Comparison of ENCODE assay signal across 1 cellular context in the genomic region with DNA sequence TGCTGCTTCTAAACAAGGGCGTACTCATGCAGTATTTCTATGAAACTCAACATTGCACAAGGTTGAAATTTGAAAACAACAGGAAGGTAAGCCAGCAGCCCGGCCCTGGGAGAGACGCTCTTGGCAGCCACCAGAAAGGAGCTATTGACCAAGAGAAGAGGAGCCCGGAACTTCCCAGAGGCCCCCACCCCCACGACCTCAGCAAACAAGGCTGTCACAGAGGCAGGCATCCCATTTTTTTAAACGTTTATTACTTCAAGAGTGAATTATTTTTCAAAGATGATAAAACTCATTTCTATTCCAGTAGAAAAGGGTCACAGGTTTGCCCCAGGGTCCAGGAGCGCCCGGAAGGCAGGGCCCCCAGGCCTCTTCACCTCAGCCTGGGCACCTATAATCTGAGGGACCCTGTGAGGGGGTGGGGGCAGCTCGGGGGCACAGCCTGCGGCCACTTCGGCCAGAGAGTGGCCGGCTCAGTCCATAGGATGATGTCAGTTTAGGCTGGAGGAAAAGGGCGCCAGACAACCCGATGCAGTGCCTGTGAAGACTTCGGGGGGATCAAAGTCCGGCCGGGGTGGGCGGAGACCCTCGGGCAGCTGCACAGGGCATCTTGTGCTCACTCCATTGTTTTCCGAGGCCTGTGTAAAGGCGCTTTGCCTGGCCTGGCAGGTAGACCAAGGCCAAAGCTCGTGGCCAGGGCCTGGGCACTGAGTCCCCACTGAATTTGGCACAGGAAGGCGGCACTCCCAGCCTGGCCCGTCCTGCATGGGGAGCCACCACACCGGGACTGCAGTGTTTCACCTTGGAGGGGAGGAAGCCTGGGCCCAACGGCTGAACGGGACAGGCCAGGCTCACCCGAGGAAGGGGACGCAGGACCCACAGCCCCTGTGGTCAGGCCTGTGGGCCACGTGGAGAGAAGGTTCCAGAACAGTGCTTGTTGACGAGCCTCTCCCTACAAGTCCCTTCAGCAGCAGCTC.
A peak's percentile ranks its signal among the peaks of the same experiment; 100 is the strongest.
TF ChIP-seq lines count a peak whose summit lies in the region.

No MANE protein-coding gene starts in this region.

TF ChIP-seq in HepG2, 621 proteins besides CTCF, POLR2A, EP300 and RAD21 (continued from another document and continues in another):
- TF ChIP-seq HNRNPL (IDR thresholded peaks at IDR 0.05; ENCODE audit: low read depth, low read length), result peak; percentile 98
- no peak for TF ChIP-seq ZNF564 (CRISPR knock-in tag; IDR thresholded peaks at IDR 0.05)
- TF ChIP-seq NRL (CRISPR knock-in tag; IDR thresholded peaks at IDR 0.05; ENCODE audit: borderline replicate concordance), result peak; percentile 82; the same call in 1 of the 2 replicates
- TF ChIP-seq ATAD3A (CRISPR knock-in tag; IDR thresholded peaks at IDR 0.05), result no peak
- TF ChIP-seq, protein P1, sequence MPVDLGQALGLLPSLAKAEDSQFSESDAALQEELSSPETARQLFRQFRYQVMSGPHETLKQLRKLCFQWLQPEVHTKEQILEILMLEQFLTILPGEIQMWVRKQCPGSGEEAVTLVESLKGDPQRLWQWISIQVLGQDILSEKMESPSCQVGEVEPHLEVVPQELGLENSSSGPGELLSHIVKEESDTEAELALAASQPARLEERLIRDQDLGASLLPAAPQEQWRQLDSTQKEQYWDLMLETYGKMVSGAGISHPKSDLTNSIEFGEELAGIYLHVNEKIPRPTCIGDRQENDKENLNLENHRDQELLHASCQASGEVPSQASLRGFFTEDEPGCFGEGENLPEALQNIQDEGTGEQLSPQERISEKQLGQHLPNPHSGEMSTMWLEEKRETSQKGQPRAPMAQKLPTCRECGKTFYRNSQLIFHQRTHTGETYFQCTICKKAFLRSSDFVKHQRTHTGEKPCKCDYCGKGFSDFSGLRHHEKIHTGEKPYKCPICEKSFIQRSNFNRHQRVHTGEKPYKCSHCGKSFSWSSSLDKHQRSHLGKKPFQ (CRISPR knock-in tag; IDR thresholded peaks at IDR 0.05; ENCODE audit: insufficient replicate concordance), result no peak
- TF ChIP-seq ZNF264 (CRISPR knock-in tag; IDR thresholded peaks at IDR 0.05), result no peak
- TF ChIP-seq SRSF4 (IDR thresholded peaks at IDR 0.05; ENCODE audit: low read depth, low read length, poor library complexity, severe bottlenecking), result no peak
- TF ChIP-seq, protein P2, sequence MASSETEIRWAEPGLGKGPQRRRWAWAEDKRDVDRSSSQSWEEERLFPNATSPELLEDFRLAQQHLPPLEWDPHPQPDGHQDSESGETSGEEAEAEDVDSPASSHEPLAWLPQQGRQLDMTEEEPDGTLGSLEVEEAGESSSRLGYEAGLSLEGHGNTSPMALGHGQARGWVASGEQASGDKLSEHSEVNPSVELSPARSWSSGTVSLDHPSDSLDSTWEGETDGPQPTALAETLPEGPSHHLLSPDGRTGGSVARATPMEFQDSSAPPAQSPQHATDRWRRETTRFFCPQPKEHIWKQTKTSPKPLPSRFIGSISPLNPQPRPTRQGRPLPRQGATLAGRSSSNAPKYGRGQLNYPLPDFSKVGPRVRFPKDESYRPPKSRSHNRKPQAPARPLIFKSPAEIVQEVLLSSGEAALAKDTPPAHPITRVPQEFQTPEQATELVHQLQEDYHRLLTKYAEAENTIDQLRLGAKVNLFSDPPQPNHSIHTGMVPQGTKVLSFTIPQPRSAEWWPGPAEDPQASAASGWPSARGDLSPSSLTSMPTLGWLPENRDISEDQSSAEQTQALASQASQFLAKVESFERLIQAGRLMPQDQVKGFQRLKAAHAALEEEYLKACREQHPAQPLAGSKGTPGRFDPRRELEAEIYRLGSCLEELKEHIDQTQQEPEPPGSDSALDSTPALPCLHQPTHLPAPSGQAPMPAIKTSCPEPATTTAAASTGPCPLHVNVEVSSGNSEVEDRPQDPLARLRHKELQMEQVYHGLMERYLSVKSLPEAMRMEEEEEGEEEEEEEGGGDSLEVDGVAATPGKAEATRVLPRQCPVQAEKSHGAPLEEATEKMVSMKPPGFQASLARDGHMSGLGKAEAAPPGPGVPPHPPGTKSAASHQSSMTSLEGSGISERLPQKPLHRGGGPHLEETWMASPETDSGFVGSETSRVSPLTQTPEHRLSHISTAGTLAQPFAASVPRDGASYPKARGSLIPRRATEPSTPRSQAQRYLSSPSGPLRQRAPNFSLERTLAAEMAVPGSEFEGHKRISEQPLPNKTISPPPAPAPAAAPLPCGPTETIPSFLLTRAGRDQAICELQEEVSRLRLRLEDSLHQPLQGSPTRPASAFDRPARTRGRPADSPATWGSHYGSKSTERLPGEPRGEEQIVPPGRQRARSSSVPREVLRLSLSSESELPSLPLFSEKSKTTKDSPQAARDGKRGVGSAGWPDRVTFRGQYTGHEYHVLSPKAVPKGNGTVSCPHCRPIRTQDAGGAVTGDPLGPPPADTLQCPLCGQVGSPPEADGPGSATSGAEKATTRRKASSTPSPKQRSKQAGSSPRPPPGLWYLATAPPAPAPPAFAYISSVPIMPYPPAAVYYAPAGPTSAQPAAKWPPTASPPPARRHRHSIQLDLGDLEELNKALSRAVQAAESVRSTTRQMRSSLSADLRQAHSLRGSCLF (CRISPR knock-in tag; IDR thresholded peaks at IDR 0.05; ENCODE audit: borderline replicate concordance), result no peak
- no peak for TF ChIP-seq ZNF282 (IDR thresholded peaks at IDR 0.05; ENCODE audit: partially characterized antibody)
- TF ChIP-seq ZNF879 (CRISPR knock-in tag; IDR thresholded peaks at IDR 0.05), result no peak
- TF ChIP-seq TGIF2 (CRISPR knock-in tag; IDR thresholded peaks at IDR 0.05), result 0 out of 2 replicates have a peak, but pooled peaks have one; percentile 31
- TF ChIP-seq CBFB (CRISPR knock-in tag; IDR thresholded peaks at IDR 0.05), result no peak
- TF ChIP-seq ZFP82 (CRISPR knock-in tag; IDR thresholded peaks at IDR 0.05; ENCODE audit: borderline replicate concordance), result peak; percentile 75; the same call in 1 of the 2 replicates
- TF ChIP-seq, protein P3, sequence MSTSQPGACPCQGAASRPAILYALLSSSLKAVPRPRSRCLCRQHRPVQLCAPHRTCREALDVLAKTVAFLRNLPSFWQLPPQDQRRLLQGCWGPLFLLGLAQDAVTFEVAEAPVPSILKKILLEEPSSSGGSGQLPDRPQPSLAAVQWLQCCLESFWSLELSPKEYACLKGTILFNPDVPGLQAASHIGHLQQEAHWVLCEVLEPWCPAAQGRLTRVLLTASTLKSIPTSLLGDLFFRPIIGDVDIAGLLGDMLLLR (CRISPR knock-in tag; IDR thresholded peaks at IDR 0.05), result no peak
- no peak for TF ChIP-seq WIZ (CRISPR knock-in tag; IDR thresholded peaks at IDR 0.05)
- no peak for TF ChIP-seq ADNP (CRISPR knock-in tag; IDR thresholded peaks at IDR 0.05)
- no peak; the same call in 1 of the 2 replicates for TF ChIP-seq ZNF776 (CRISPR knock-in tag; IDR thresholded peaks at IDR 0.05)
- no peak for TF ChIP-seq ZNF251 (CRISPR knock-in tag; IDR thresholded peaks at IDR 0.05)
- no peak for TF ChIP-seq ZNF737 (CRISPR knock-in tag; IDR thresholded peaks at IDR 0.05; ENCODE audit: borderline replicate concordance)
- no peak for TF ChIP-seq GTF2F1 (IDR thresholded peaks at IDR 0.05; ENCODE audit: low read length)
- TF ChIP-seq GATA4 (IDR thresholded peaks at IDR 0.05; ENCODE audit: borderline replicate concordance, low read depth), result 0 out of 2 replicates have a peak, but pooled peaks have one; percentile 24
- no peak for TF ChIP-seq ZNF550 (CRISPR knock-in tag; IDR thresholded peaks at IDR 0.05; ENCODE audit: borderline replicate concordance)
- TF ChIP-seq ONECUT2 (CRISPR knock-in tag; IDR thresholded peaks at IDR 0.05), result no peak
- TF ChIP-seq NFATC3 (CRISPR knock-in tag; IDR thresholded peaks at IDR 0.05), result no peak
- TF ChIP-seq ZSCAN22 (CRISPR knock-in tag; IDR thresholded peaks at IDR 0.05), result no peak
- TF ChIP-seq MAFG (CRISPR knock-in tag; IDR thresholded peaks at IDR 0.05), result no peak
- TF ChIP-seq JDP2 (CRISPR knock-in tag; IDR thresholded peaks at IDR 0.05; ENCODE audit: borderline replicate concordance), result no peak
- peak; percentile 63; the same call in 1 of the 2 replicates for TF ChIP-seq SRY (CRISPR knock-in tag; IDR thresholded peaks at IDR 0.05)
- no peak; the same call in 1 of the 2 replicates for TF ChIP-seq SMAD3 (CRISPR knock-in tag; IDR thresholded peaks at IDR 0.05)
- TF ChIP-seq ZBTB21 (CRISPR knock-in tag; IDR thresholded peaks at IDR 0.05), result no peak
- TF ChIP-seq ZMYM2 (CRISPR knock-in tag; IDR thresholded peaks at IDR 0.05), result no peak; the same call in 1 of the 2 replicates
- TF ChIP-seq, protein P4, sequence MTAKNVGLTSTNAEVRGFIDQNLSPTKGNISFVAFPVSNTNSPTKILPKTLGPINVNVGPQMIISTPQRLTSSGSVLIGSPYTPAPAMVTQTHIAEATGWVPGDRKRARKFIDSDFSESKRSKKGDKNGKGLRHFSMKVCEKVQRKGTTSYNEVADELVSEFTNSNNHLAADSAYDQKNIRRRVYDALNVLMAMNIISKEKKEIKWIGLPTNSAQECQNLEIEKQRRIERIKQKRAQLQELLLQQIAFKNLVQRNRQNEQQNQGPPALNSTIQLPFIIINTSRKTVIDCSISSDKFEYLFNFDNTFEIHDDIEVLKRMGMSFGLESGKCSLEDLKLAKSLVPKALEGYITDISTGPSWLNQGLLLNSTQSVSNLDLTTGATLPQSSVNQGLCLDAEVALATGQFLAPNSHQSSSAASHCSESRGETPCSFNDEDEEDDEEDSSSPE (CRISPR knock-in tag; IDR thresholded peaks at IDR 0.05), result peak; percentile 66
- no peak; the same call in none of the 2 replicates for TF ChIP-seq NCOA1 (CRISPR knock-in tag; IDR thresholded peaks at IDR 0.05)
- no peak for TF ChIP-seq ZNF577 (CRISPR knock-in tag; IDR thresholded peaks at IDR 0.05; ENCODE audit: borderline replicate concordance, low read depth)
- TF ChIP-seq, protein P5, sequence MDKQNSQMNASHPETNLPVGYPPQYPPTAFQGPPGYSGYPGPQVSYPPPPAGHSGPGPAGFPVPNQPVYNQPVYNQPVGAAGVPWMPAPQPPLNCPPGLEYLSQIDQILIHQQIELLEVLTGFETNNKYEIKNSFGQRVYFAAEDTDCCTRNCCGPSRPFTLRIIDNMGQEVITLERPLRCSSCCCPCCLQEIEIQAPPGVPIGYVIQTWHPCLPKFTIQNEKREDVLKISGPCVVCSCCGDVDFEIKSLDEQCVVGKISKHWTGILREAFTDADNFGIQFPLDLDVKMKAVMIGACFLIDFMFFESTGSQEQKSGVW (CRISPR knock-in tag; IDR thresholded peaks at IDR 0.05; ENCODE audit: borderline replicate concordance), result no peak
- TF ChIP-seq NR1H2 (CRISPR knock-in tag; IDR thresholded peaks at IDR 0.05; ENCODE audit: borderline replicate concordance, low read depth), result no peak
- TF ChIP-seq, protein P6, sequence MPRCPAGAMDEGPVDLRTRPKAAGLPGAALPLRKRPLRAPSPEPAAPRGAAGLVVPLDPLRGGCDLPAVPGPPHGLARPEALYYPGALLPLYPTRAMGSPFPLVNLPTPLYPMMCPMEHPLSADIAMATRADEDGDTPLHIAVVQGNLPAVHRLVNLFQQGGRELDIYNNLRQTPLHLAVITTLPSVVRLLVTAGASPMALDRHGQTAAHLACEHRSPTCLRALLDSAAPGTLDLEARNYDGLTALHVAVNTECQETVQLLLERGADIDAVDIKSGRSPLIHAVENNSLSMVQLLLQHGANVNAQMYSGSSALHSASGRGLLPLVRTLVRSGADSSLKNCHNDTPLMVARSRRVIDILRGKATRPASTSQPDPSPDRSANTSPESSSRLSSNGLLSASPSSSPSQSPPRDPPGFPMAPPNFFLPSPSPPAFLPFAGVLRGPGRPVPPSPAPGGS (CRISPR knock-in tag; IDR thresholded peaks at IDR 0.05), result peak; percentile 58; the same call in 1 of the 2 replicates
- no peak for TF ChIP-seq KMT2B (CRISPR knock-in tag; IDR thresholded peaks at IDR 0.05)
- no peak for TF ChIP-seq ZNF367 (CRISPR knock-in tag; IDR thresholded peaks at IDR 0.05; ENCODE audit: borderline replicate concordance)
- TF ChIP-seq SMYD3 (CRISPR knock-in tag; IDR thresholded peaks at IDR 0.05), result no peak
- TF ChIP-seq HMGA1 (CRISPR knock-in tag; conservative IDR thresholded peaks at IDR 0.05), result no peak
- no peak for TF ChIP-seq ZNF432 (CRISPR knock-in tag; IDR thresholded peaks at IDR 0.05; ENCODE audit: borderline replicate concordance)
- TF ChIP-seq ZNF781 (CRISPR knock-in tag; IDR thresholded peaks at IDR 0.05; ENCODE audit: borderline replicate concordance, not compliant biosample characterization), result peak; percentile 74
- TF ChIP-seq, protein P7, sequence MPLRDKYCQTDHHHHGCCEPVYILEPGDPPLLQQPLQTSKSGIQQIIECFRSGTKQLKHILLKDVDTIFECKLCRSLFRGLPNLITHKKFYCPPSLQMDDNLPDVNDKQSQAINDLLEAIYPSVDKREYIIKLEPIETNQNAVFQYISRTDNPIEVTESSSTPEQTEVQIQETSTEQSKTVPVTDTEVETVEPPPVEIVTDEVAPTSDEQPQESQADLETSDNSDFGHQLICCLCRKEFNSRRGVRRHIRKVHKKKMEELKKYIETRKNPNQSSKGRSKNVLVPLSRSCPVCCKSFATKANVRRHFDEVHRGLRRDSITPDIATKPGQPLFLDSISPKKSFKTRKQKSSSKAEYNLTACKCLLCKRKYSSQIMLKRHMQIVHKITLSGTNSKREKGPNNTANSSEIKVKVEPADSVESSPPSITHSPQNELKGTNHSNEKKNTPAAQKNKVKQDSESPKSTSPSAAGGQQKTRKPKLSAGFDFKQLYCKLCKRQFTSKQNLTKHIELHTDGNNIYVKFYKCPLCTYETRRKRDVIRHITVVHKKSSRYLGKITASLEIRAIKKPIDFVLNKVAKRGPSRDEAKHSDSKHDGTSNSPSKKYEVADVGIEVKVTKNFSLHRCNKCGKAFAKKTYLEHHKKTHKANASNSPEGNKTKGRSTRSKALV (CRISPR knock-in tag; IDR thresholded peaks at IDR 0.05), result no peak
- TF ChIP-seq ZNF10 (CRISPR knock-in tag; IDR thresholded peaks at IDR 0.05; ENCODE audit: borderline replicate concordance, low read depth), result no peak
- TF ChIP-seq ZKSCAN1 (IDR thresholded peaks at IDR 0.05; ENCODE audit: low read length), result no peak
- no peak for TF ChIP-seq HNRNPUL1 (IDR thresholded peaks at IDR 0.05; ENCODE audit: low read depth, low read length)
- TF ChIP-seq, protein P8, sequence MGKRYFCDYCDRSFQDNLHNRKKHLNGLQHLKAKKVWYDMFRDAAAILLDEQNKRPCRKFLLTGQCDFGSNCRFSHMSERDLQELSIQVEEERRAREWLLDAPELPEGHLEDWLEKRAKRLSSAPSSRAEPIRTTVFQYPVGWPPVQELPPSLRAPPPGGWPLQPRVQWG (CRISPR knock-in tag; IDR thresholded peaks at IDR 0.05; ENCODE audit: borderline replicate concordance, low read depth), result no peak
- TF ChIP-seq IRF2 (CRISPR knock-in tag; IDR thresholded peaks at IDR 0.05), result peak; percentile 14; the same call in 1 of the 2 replicates
- TF ChIP-seq RFX1 (IDR thresholded peaks at IDR 0.05), result no peak
- TF ChIP-seq, protein P9, sequence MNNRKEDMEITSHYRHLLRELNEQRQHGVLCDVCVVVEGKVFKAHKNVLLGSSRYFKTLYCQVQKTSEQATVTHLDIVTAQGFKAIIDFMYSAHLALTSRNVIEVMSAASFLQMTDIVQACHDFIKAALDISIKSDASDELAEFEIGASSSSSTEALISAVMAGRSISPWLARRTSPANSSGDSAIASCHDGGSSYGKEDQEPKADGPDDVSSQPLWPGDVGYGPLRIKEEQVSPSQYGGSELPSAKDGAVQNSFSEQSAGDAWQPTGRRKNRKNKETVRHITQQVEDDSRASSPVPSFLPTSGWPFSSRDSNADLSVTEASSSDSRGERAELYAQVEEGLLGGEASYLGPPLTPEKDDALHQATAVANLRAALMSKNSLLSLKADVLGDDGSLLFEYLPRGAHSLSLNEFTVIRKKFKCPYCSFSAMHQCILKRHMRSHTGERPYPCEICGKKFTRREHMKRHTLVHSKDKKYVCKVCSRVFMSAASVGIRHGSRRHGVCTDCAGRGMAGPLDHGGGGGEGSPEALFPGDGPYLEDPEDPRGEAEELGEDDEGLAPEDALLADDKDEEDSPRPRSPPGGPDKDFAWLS (CRISPR knock-in tag; IDR thresholded peaks at IDR 0.05; ENCODE audit: borderline replicate concordance), result no peak
- TF ChIP-seq ZSCAN20 (CRISPR knock-in tag; IDR thresholded peaks at IDR 0.05; ENCODE audit: borderline replicate concordance), result no peak
- TF ChIP-seq KAT7 (CRISPR knock-in tag; IDR thresholded peaks at IDR 0.05; ENCODE audit: borderline replicate concordance), result no peak
- no peak for TF ChIP-seq ZSCAN25 (CRISPR knock-in tag; IDR thresholded peaks at IDR 0.05)
